Comparison of ENCODE assay signal across 9 cellular contexts in the genomic region with DNA sequence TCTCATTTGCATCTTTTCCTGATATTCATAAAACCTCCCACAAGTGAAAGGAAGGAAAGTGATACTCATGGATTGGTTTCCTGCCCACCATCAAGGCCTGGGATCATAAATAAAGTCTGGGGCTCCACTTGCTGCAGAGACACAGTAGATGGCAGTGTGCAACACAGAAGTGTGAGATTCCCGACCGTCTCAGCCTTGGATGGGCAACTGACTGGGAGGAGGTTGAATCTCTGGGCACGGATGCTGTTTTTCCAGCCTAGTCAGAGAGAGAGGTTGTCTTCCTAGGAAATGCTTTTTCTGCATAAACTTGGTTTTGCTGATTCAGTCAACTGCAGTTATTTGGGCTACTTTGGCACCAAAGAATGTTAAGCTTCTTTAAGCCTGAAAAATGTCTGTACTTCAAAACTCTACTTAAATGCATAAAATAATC. TPM values are rescaled to one million over a fixed set of nuclear protein-coding genes. Genes with fewer than 3 reads are reported as not detected.
DNase-seq lines count a peak whose midpoint lies in the region; ATAC-seq and TF ChIP-seq lines count a peak whose summit lies in the region.
"Had no signal": no experiment of that assay in that cellular context is flagged by ENCODE, and none has a peak within 500 bp of the region (broad histone marks: within the 10 kb centered on the region; RNA-seq: fewer than 3 reads in every experiment).

No MANE protein-coding gene starts in this region.

- intact Hi-C loops in left ventricle myocardium inferior (cut with micrococcal nuclease): no loop called here
- intact Hi-C loops in gastrocnemius medialis (cut with DNase I; ENCODE audit: low total_unique reads): no loop called here

- H3K4me3 ChIP-seq in left ventricle myocardium inferior: no peak overlapping the region
- no peak overlapping the region for H3K4me3 ChIP-seq in gastrocnemius medialis

- peaks cover 7% of the 10 kb centered on the region; the same call in 1 of the 2 replicates for H3K9me3 Mint-ChIP-seq in WTC11
- H3K9me3 Mint-ChIP-seq: activated B cell treated with CpG ODN at 0.5 μM for 24 hours had no signal

- peaks cover 4% of the 10 kb centered on the region for H3K27me3 ChIP-seq in left ventricle myocardium inferior (ENCODE audit: low read depth)
- H3K27me3 ChIP-seq in gastrocnemius medialis: no peaks in the 10 kb centered on the region

- peak; percentile 38 for TF ChIP-seq CTCF in GM10266 (IDR thresholded peaks at IDR 0.05; ENCODE audit: control insufficient read depth, insufficient read depth, low read depth, missing control alignments)
- TF ChIP-seq CTCF in WTC11 (IDR thresholded peaks at IDR 0.05): peak; percentile 41; the same call in 1 of the 2 replicates
- TF ChIP-seq CTCF in left ventricle myocardium inferior (IDR thresholded peaks at IDR 0.05; ENCODE audit: borderline replicate concordance): peak; percentile 73
- TF ChIP-seq CTCF in gastrocnemius medialis (IDR thresholded peaks at IDR 0.05 in 4 of 5, conservative IDR thresholded peaks at IDR 0.05 in 1 of 5): peak in 2 of 5 experiments; percentile 25 to 33
- no peak for TF ChIP-seq CTCF in GM20000 (IDR thresholded peaks at IDR 0.05; ENCODE audit: extremely low read depth, missing control alignments)

- H3K4me1 Mint-ChIP-seq in WTC11: 0 out of 2 replicates have a peak, but pooled peaks cover 3% of the 10 kb centered on the region
- H3K4me1 Mint-ChIP-seq: activated B cell treated with CpG ODN at 0.5 μM for 24 hours had no signal

- POLR2A ChIA-PET in WTC11 (lab: Charles Lee): no interaction called here

- CTCF ChIA-PET in WTC11 (lab: Charles Lee): no interaction called here

- H3K4me1 ChIP-seq in left ventricle myocardium inferior: no peaks in the 10 kb centered on the region
- no peaks in the 10 kb centered on the region for H3K4me1 ChIP-seq in gastrocnemius medialis

- no peaks in the 10 kb centered on the region for H3K36me3 ChIP-seq in left ventricle myocardium inferior
- H3K36me3 ChIP-seq in gastrocnemius medialis: no peaks in the 10 kb centered on the region

- in situ Hi-C loops in gastrocnemius medialis (cut with MboI; ENCODE audit: low sequenced_read_pairs in 4 of 4): loop anchor here in 1 of 4 donors (25.0 kb wide), 1 partner anchor 1575 kb away; no protein-coding TSS in a partner anchor

- TF ChIP-seq POLR2A in gastrocnemius medialis (IDR thresholded peaks at IDR 0.05): no peak

- H3K27ac ChIP-seq in left ventricle myocardium inferior (replicated peaks) (no peak overlapping the region), gastrocnemius medialis (no peak overlapping the region)

- H3K27ac Mint-ChIP-seq in WTC11: no peak overlapping the region
- H3K27ac Mint-ChIP-seq: activated B cell treated with CpG ODN at 0.5 μM for 24 hours had no signal

- no peak overlapping the region for H3K4me3 Mint-ChIP-seq in WTC11
- H3K4me3 Mint-ChIP-seq: activated B cell treated with CpG ODN at 0.5 μM for 24 hours had no signal

- peak; percentile 98 for ATAC-seq in WTC11
- ATAC-seq in gastrocnemius medialis: peak in 1 of 2 donors; percentile 56
- ATAC-seq in HG03571 (IDR thresholded peaks at IDR 0.05; ENCODE audit: unreplicated experiment): no peak
- no peak for ATAC-seq in GM18907 (IDR thresholded peaks at IDR 0.05; ENCODE audit: unreplicated experiment)

- H3K36me3 Mint-ChIP-seq in WTC11: no peaks in the 10 kb centered on the region

- DNase-seq in GM10266 (ENCODE audit: extremely low spot score) (no peak), NCI-H1930 (lab: John Stamatoyannopoulos, UW) (peak; percentile 48 to 53), WTC11 (ENCODE audit: low spot score) (peak; percentile 61), left ventricle myocardium inferior (peak; percentile 27), gastrocnemius medialis (peak; percentile 8 to 22), GM20000 (ENCODE audit: low spot score) (no peak)
- DNase-seq: activated B cell treated with CpG ODN at 0.5 μM for 24 hours had no signal

- no peaks in the 10 kb centered on the region; the same call in 1 of the 2 replicates for H3K27me3 Mint-ChIP-seq in WTC11 (ENCODE audit: low read depth)

- H3K9me3 ChIP-seq in left ventricle myocardium inferior (replicated peaks) (no peaks in the 10 kb centered on the region), gastrocnemius medialis (no peaks in the 10 kb centered on the region)

TF ChIP-seq in WTC11, 78 proteins besides CTCF, POLR2A, EP300 and RAD21:
- TF ChIP-seq, protein P1, sequence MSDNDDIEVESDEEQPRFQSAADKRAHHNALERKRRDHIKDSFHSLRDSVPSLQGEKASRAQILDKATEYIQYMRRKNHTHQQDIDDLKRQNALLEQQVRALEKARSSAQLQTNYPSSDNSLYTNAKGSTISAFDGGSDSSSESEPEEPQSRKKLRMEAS (CRISPR knock-in tag; IDR thresholded peaks at IDR 0.05): no peak
- TF ChIP-seq TEAD1 (CRISPR knock-in tag; IDR thresholded peaks at IDR 0.05) (no peak), ELF4 (CRISPR knock-in tag; IDR thresholded peaks at IDR 0.05; ENCODE audit: low read depth) (no peak), ZNF416 (CRISPR knock-in tag; IDR thresholded peaks at IDR 0.05) (no peak), IRF2 (CRISPR knock-in tag; IDR thresholded peaks at IDR 0.05; ENCODE audit: borderline replicate concordance, low read depth) (no peak), TP53 (CRISPR knock-in tag; IDR thresholded peaks at IDR 0.05) (no peak)
- TF ChIP-seq, protein P2, sequence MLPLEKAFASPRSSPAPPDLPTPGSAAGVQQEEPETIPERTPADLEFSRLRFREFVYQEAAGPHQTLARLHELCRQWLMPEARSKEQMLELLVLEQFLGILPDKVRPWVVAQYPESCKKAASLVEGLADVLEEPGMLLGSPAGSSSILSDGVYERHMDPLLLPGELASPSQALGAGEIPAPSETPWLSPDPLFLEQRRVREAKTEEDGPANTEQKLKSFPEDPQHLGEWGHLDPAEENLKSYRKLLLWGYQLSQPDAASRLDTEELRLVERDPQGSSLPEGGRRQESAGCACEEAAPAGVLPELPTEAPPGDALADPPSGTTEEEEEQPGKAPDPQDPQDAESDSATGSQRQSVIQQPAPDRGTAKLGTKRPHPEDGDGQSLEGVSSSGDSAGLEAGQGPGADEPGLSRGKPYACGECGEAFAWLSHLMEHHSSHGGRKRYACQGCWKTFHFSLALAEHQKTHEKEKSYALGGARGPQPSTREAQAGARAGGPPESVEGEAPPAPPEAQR (CRISPR knock-in tag; IDR thresholded peaks at IDR 0.05): no peak

RNA-seq across cellular contexts. Expression of a gene that starts 9.9 kb away (rescaled TPM):
- not detected in 3 replicates for total RNA-seq in WTC11 (2021)
- total RNA-seq in left ventricle myocardium inferior: not detected
- total RNA-seq in gastrocnemius medialis: not detected
- total RNA-seq: activated B cell treated with CpG ODN at 0.5 μM for 24 hours had no signal

Comparison
In these comparisons a context has a peak if more than half of its experiments do, and no peak if none do; other contexts are left out.
1. DNase-seq: peak in NCI-H1930 (2 of 2), WTC11 (single experiment), left ventricle myocardium inferior (single experiment) and gastrocnemius medialis (2 of 2); none in GM10266 (single experiment) and GM20000 (single experiment).